16 cellular contexts compared by ENCODE assay signal in genomic region chr4:175833574-175834350, GRCh38. TPM values are rescaled to one million over a fixed set of nuclear protein-coding genes. Genes with fewer than 3 reads are reported as not detected.
A peak's percentile ranks its signal among the peaks of the same experiment; 100 is the strongest.
DNase-seq lines count a peak whose midpoint lies in the region; ATAC-seq and TF ChIP-seq lines count a peak whose summit lies in the region.
"Had no signal": no experiment of that assay in that cellular context is flagged by ENCODE, and none has a peak within 500 bp of the region (broad histone marks: within the 10 kb centered on the region; RNA-seq: fewer than 3 reads in every experiment).

No MANE protein-coding gene starts in this region.

- 50 to 64% methylated on average over 7 to 11 of the region's 11 CpGs for WGBS in transverse colon (ENCODE audit: low coverage in 1 of 2), 2 donors

- TF ChIP-seq POLR2A in transverse colon (IDR thresholded peaks at IDR 0.05): no peak

- DNase-seq in NCI-H2081 treated with DMSO at 0.1 percent for 48 hours (lab: John Stamatoyannopoulos, UW) (peak; percentile 36), cerebellar nuclear complex (lab: John Stamatoyannopoulos, UW) (peak; percentile 28 to 56), transverse colon (no peak), NCI-H2227 treated with DMSO at 0.1 percent for 48 hours (lab: John Stamatoyannopoulos, UW) (no peak), DMS153 treated with DMSO at 0.1 percent for 48 hours (lab: John Stamatoyannopoulos, UW; ENCODE audit: unreplicated experiment) (no peak), NK-92 (lab: John Stamatoyannopoulos, UW; ENCODE audit: unreplicated experiment) (no peak)
- DNase-seq: activated CD4-positive, alpha-beta T cell treated with anti-CD3 and anti-CD28 coated beads for 1 hour; activated gamma-delta T cell; Karpas-422; left lung; NCI-H1930; Right ventricle myocardium superior had no signal

- H3K9me3 ChIP-seq in transverse colon: peaks cover 0 to 3% of the 10 kb centered on the region in 2 donors
- H3K9me3 ChIP-seq: left lung, prostate gland had no signal

- H3K27ac ChIP-seq in rectal smooth muscle tissue (ENCODE audit: low read depth, low read length) (peak overlapping the region; percentile 69), transverse colon (peak overlapping the region in 2 of 4 donors; percentile 22 to 45)
- H3K27ac ChIP-seq: left lung, prostate gland had no signal

- no peak for TF ChIP-seq EP300 in transverse colon (IDR thresholded peaks at IDR 0.05; ENCODE audit: low read depth)

- H3K9ac ChIP-seq in rectal smooth muscle tissue (ENCODE audit: low read length): no peak overlapping the region

- intact Hi-C loops in transverse colon (cut with DNase I; ENCODE audit: low total_unique reads): no loop called here

- H3K36me3 ChIP-seq in rectal smooth muscle tissue (ENCODE audit: control insufficient read depth, insufficient read depth, low read length) (no peaks in the 10 kb centered on the region), transverse colon (no peaks in the 10 kb centered on the region)
- H3K36me3 ChIP-seq: left lung, prostate gland had no signal

- in situ Hi-C loops in transverse colon (cut with MboI; ENCODE audit: low pct_ligation_motif_present in 1 of 4, low pct_unique_long_range_greater_than_20kb in 1 of 4, low sequenced_read_pairs in 3 of 4): no loop called here

- H3K4me3 ChIP-seq in rectal smooth muscle tissue (ENCODE audit: low read length) (no peak overlapping the region), transverse colon (no peak overlapping the region)
- H3K4me3 ChIP-seq: left lung, prostate gland had no signal

- ATAC-seq in GM18868 (IDR thresholded peaks at IDR 0.05; ENCODE audit: unreplicated experiment): peak; percentile 63
- ATAC-seq: left lung had no signal

- H3K27me3 ChIP-seq in rectal smooth muscle tissue (ENCODE audit: control insufficient read depth, insufficient read depth, low read length): no peaks in the 10 kb centered on the region
- H3K27me3 ChIP-seq in transverse colon: no peaks in the 10 kb centered on the region
- H3K27me3 ChIP-seq: left lung had no signal

- no peak for TF ChIP-seq CTCF in transverse colon (IDR thresholded peaks at IDR 0.05)

- H3K4me1 ChIP-seq in rectal smooth muscle tissue (ENCODE audit: control insufficient read depth, insufficient read depth, low read length) (peaks cover 6% of the 10 kb centered on the region), transverse colon (no peaks in the 10 kb centered on the region)
- H3K4me1 ChIP-seq: left lung, prostate gland had no signal

RNA-seq across cellular contexts. Expression of gene GPM6A, which starts 21.7 kb away (rescaled TPM):
- total RNA-seq in transverse colon: 10 to 100 TPM in 2 of 4 donors, 1 to 10 TPM in 2; 6.2 to 90.1 (median 13.6) TPM
- total RNA-seq: T-helper 2 cell treated with Interferon-gamma antibody and Interleukin-4, amounts not matched to agents 100 ng/mL and 5 ng/mL, for 36 hours had no signal

Comparison
In these comparisons a context has a peak if more than half of its experiments do, and no peak if none do; other contexts are left out.
1. DNase-seq: peak in NCI-H2081 treated with DMSO at 0.1 percent for 48 hours (single experiment) and cerebellar nuclear complex (2 of 2); none in transverse colon (single experiment), NCI-H2227 treated with DMSO at 0.1 percent for 48 hours (single experiment), DMS153 treated with DMSO at 0.1 percent for 48 hours (single experiment) and NK-92 (single experiment).